ENCODE assay signal across 8 cellular contexts in the genomic region with DNA sequence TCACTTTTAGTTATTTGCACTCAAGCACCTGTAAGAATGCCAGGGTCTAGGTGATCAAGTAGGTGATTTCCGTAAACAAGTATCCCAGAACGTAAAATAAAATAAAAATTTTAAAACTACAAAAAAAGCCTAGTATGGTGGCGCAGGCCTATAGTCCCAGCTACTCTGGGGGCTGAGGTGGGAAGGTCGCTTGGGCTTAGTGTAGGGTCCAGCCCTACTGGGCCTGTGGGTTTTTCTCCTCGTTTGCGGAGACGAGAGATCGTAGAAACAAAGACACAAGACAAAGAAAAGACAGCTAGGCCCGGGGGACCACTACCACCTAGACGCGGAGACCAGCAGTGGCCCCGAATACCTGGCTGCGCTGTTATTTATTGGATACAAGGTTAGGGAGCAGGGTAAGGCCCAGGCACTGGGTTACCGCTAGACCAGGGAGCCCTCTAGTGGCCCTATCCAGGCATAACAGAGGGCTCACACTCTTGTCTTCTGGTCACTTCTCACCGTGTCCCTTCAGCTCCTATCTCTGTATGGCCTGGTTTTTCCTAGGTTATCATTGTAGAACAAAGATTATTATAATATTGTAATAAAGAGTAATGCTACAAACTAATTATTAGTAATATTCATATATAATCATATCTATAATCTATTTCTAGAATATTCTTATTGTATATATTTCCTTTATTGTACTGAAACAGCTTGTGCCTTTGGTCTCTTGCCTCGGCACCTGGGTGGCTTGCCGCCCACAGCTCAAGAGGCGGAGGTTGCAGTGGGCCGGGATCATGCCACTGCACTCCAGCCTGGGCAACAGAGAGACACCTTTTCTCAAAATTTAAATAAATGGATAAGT. TPM values are rescaled to one million over a fixed set of nuclear protein-coding genes. Genes with fewer than 3 reads are reported as not detected.
DNase-seq lines count a peak whose midpoint lies in the region; ATAC-seq and TF ChIP-seq lines count a peak whose summit lies in the region.

No MANE protein-coding gene starts in this region.

- ATAC-seq in GM18511 (IDR thresholded peaks at IDR 0.05; ENCODE audit: unreplicated experiment) (peak; percentile 81), HG03175 (IDR thresholded peaks at IDR 0.05; ENCODE audit: unreplicated experiment) (no peak)

- H3K4me3 ChIP-seq in AG09309 (ENCODE audit: control insufficient read depth, low read depth, low read length) (no peak overlapping the region), thyroid gland (replicated peaks in 1 of 3) (no peak overlapping the region)

- TF ChIP-seq POLR2A in thyroid gland (IDR thresholded peaks at IDR 0.05) = no peak

- intact Hi-C loops in thyroid gland (cut with DNase I) = no loop called here

- H3K4me1 ChIP-seq in thyroid gland = no peaks in the 10 kb centered on the region

- H3K27me3 ChIP-seq in thyroid gland = no peaks in the 10 kb centered on the region

- DNase-seq in AG09309 (ENCODE audit: low read depth) = peak; percentile 10
- peak; percentile 49 for DNase-seq in NAMALWA (ENCODE audit: low spot score)
- peak; percentile 12 to 33 for DNase-seq in activated CD4-positive, alpha-beta T cell treated with anti-CD3 and anti-CD28 coated beads for 24 hours (ENCODE audit: low read depth in 2 of 2)
- DNase-seq in ecto neural progenitor cell (ENCODE audit: low spot score) = peak; percentile 55
- DNase-seq in myocyte (ENCODE audit: low read depth) = peak; percentile 42
- DNase-seq in thyroid gland = peak; percentile 39 to 47

- H3K9me3 ChIP-seq in thyroid gland = no peaks in the 10 kb centered on the region

- TF ChIP-seq CTCF in AG09309 (IDR thresholded peaks at IDR 0.05; ENCODE audit: control insufficient read depth, insufficient read depth, low read depth, low read length, missing control alignments) (peak; percentile 78), thyroid gland (IDR thresholded peaks at IDR 0.05) (peak; percentile 13 to 62 (median 42))

- WGBS in thyroid gland, 2 donors = 38 to 45% methylated on average over 17 to 19 of the region's 19 CpGs

- H3K27ac ChIP-seq in thyroid gland = no peak overlapping the region

- H3K36me3 ChIP-seq in thyroid gland = no peaks in the 10 kb centered on the region

RNA-seq across cellular contexts. Expression of a gene that starts 38.4 kb away (rescaled TPM):
- not detected in 2 replicates for total RNA-seq in myocyte
- not detected for polyA plus RNA-seq in myocyte (2012)
- total RNA-seq in thyroid gland = not detected

RNA-seq across cellular contexts. Expression of a gene that starts 38.6 kb away (rescaled TPM):
- total RNA-seq in myocyte (not detected in 2 replicates), thyroid gland (not detected)
- not detected for polyA plus RNA-seq in myocyte (2012)

RNA-seq across cellular contexts. Expression of a gene that starts 41.9 kb away (rescaled TPM):
- total RNA-seq in myocyte (26.7 and 31.6 TPM in 2 replicates), thyroid gland (10 to 100 TPM; 31.2 to 43.7 (median 37.4) TPM)
- 16.8 TPM for polyA plus RNA-seq in myocyte (2012)

RNA-seq across cellular contexts. Expression of a gene that starts 53.4 kb away (rescaled TPM):
- total RNA-seq in myocyte (14.9 and 20.1 TPM in 2 replicates), thyroid gland (10 to 100 TPM; 15.2 to 21.7 (median 18.5) TPM)
- 10.2 TPM for polyA plus RNA-seq in myocyte (2012)
